18 cellular contexts compared by ENCODE assay signal in genomic region chr11:824292-824880, GRCh38. TPM values are rescaled to one million over a fixed set of nuclear protein-coding genes. Genes with fewer than 3 reads are reported as not detected.
A peak's percentile ranks its signal among the peaks of the same experiment; 100 is the strongest.
DNase-seq lines count a peak whose midpoint lies in the region; ATAC-seq, FAIRE-seq and TF ChIP-seq lines count a peak whose summit lies in the region.
"Had no signal": no experiment of that assay in that cellular context is flagged by ENCODE, and none has a peak within 500 bp of the region (broad histone marks: within the 10 kb centered on the region; RNA-seq: fewer than 3 reads in every experiment).

No MANE protein-coding gene starts in this region.

- H3K4me1 ChIP-seq in GM12878 (ENCODE audit: control insufficient read depth, insufficient read depth, low read length): peaks cover 20% of the 10 kb centered on the region
- H3K4me1 ChIP-seq in psoas muscle: peaks cover 47% of the 10 kb centered on the region
- H3K4me1 ChIP-seq in mesendoderm (ENCODE audit: control insufficient read depth, low read depth, low read length): peaks cover under 1% of the 10 kb centered on the region

- H3K4me2 ChIP-seq in GM12878 (ENCODE audit: control insufficient read depth, insufficient read depth): no peak overlapping the region
- no peak overlapping the region for H3K4me2 ChIP-seq in mesendoderm (ENCODE audit: low read length)

- no peak overlapping the region for H3K4ac ChIP-seq in mesendoderm (ENCODE audit: low read depth, low read length)

- no peak overlapping the region for H4K8ac ChIP-seq in mesendoderm (ENCODE audit: low read depth, low read length)

- no peak overlapping the region for H2BK120ac ChIP-seq in mesendoderm (ENCODE audit: low read depth, low read length)

- H3K27ac ChIP-seq in GM12878 (ENCODE audit: control insufficient read depth, insufficient read depth) (no peak overlapping the region), psoas muscle (peak overlapping the region; percentile 55), mesendoderm (ENCODE audit: low read depth, low read length) (no peak overlapping the region)
- H3K27ac ChIP-seq: BLaER1, GM23248 had no signal

- POLR2A ChIA-PET in GM12878 (lab: Charles Lee): interaction anchor here (1.4 kb wide), 1 partner anchor 10 kb away, joined by 4 read pairs; no protein-coding TSS in a partner anchor

- H2BK5ac ChIP-seq in mesendoderm (ENCODE audit: low read length): no peak overlapping the region

- H3K36me3 ChIP-seq in GM12878 (ENCODE audit: control insufficient read depth in 2 of 2, insufficient read depth in 2 of 2, low read length in 1 of 2): no peaks in the 10 kb centered on the region; a peak in 2 of 4 replicates
- H3K36me3 ChIP-seq in psoas muscle (ENCODE audit: insufficient read depth in 1 of 2, low read depth in 1 of 2): peaks cover 0 to 43% of the 10 kb centered on the region in 2 donors
- no peaks in the 10 kb centered on the region for H3K36me3 ChIP-seq in mesendoderm (ENCODE audit: control insufficient read depth, insufficient read depth, low read length)

- H4K20me1 ChIP-seq in GM12878 (ENCODE audit: control insufficient read depth, insufficient read depth): no peaks in the 10 kb centered on the region; the same call in 1 of the 2 replicates

- CTCF ChIA-PET in GM12878 (lab: Yijun Ruan, JAX): no interaction called here

- WGBS in GM12878 (ENCODE audit: insufficient coverage, insufficient replicate concordance, low lambda C conversion rate, missing lambda C conversion rate): 97% methylated on average over 33 of the region's 59 CpGs
- 53 to 56% (median 54%) methylated on average over 48 to 59 of the region's 59 CpGs for WGBS in psoas muscle, 3 donors
- WGBS in mesendoderm (ENCODE audit: extremely low coverage, insufficient coverage, low lambda C conversion rate): no CpG with 5 or more reads among the region's 59 CpGs

- H4K5ac ChIP-seq in mesendoderm (ENCODE audit: low read length): no peak overlapping the region

- no TSS peak for BruUV-seq in GM12878 (replicated peaks; lab: Mats Ljungman, UMichigan)

- H3K9me3 ChIP-seq in GM12878 (replicated peaks; ENCODE audit: control insufficient read depth, insufficient read depth, low read length) (no peaks in the 10 kb centered on the region), psoas muscle (no peaks in the 10 kb centered on the region)
- H3K9me3 ChIP-seq: BLaER1, upper lobe of left lung had no signal

- no peak overlapping the region for H3K18ac ChIP-seq in mesendoderm (ENCODE audit: low read length)

- H3K9ac ChIP-seq in GM12878 (ENCODE audit: control insufficient read depth, insufficient read depth, low read length) (no peak overlapping the region), mesendoderm (ENCODE audit: low read length) (no peak overlapping the region)
- H3K9ac ChIP-seq: BLaER1, GM23248 had no signal

- no peak overlapping the region for H2AK5ac ChIP-seq in mesendoderm (ENCODE audit: low read length)

- ATAC-seq in GM12878 (no peak), psoas muscle (peak in 2 of 4 donors; percentile 16 to 25), GM21737 (IDR thresholded peaks at IDR 0.05; ENCODE audit: unreplicated experiment) (no peak), GM19463 (IDR thresholded peaks at IDR 0.05; ENCODE audit: unreplicated experiment) (no peak)

- H3K23ac ChIP-seq in mesendoderm (ENCODE audit: low read length): no peak overlapping the region

- H3K79me2 ChIP-seq in GM12878 (ENCODE audit: control insufficient read depth, insufficient read depth, low read length) (peaks cover 5% of the 10 kb centered on the region), mesendoderm (ENCODE audit: control insufficient read depth, insufficient read depth, low read length) (no peaks in the 10 kb centered on the region)

- TF ChIP-seq POLR2A in GM12878 (IDR thresholded peaks at IDR 0.05; ENCODE audit: low read depth, low read length): 0 out of 2 replicates have a peak, but pooled peaks have one; percentile 34

- SMC1A ChIA-PET in GM12878 (lab: Charles Lee; ENCODE audit: uncharacterized antibody, unreplicated experiment): no interaction called here

- RAD21 ChIA-PET in GM12878 (lab: Charles Lee; ENCODE audit: unreplicated experiment): no interaction called here

- no peak overlapping the region for H3K56ac ChIP-seq in mesendoderm (ENCODE audit: low read length)

- H2AFZ ChIP-seq in GM12878 (ENCODE audit: control insufficient read depth, low read depth, low read length): no peak overlapping the region
- H2AFZ ChIP-seq: GM23248 had no signal

- TF ChIP-seq CTCF in GM12878 (IDR thresholded peaks at IDR 0.05 in 2 of 3, conservative IDR thresholded peaks at IDR 0.05 in 1 of 3; ENCODE audit: control insufficient read depth in 2 of 3, extremely low read depth in 1 of 3, insufficient read depth in 1 of 3, low read depth in 3 of 3, low read length in 3 of 3) (no peak), psoas muscle (IDR thresholded peaks at IDR 0.05) (no peak)

- DNase-seq in DMS79 treated with DMSO at 0.1 percent for 48 hours (lab: John Stamatoyannopoulos, UW) (peak; percentile 46), NCI-H2196 (lab: John Stamatoyannopoulos, UW; ENCODE audit: unreplicated experiment) (peak; percentile 80), GM12878 (ENCODE audit: low read depth, low spot score) (no peak), psoas muscle (peak; percentile 63 to 83), mesendoderm (no peak)
- DNase-seq: activated CD4-positive, alpha-beta T cell treated with anti-CD3 and anti-CD28 coated beads for 4 hours; activated naive CD8-positive, alpha-beta T cell treated with anti-CD3 and anti-CD28 coated beads, Interleukin-2, amount 10 ng/mL, durations not matched to agents 7 days and 5 days; activated T-cell treated with anti-CD3 and anti-CD28 coated beads, Interleukin-2, amount 50 U/mL, for 1 hour; GF-D8; GM23248; KBM-7; NCI-H1694 had no signal

- intact Hi-C loops in GM12878 (cut with micrococcal nuclease; ENCODE audit: unreplicated experiment): no loop called here
- intact Hi-C loops in psoas muscle (cut with DNase I): no loop called here

- no peak overlapping the region for H3K4me3 ChIP-seq in GM12878
- no peak overlapping the region for H3K4me3 ChIP-seq in psoas muscle
- no peak overlapping the region for H3K4me3 ChIP-seq in mesendoderm (ENCODE audit: low read length)
- H3K4me3 ChIP-seq: BLaER1, GM23248, upper lobe of left lung had no signal

- no peak for TF ChIP-seq RAD21 in GM12878 (IDR thresholded peaks at IDR 0.05; ENCODE audit: insufficient read depth, low read depth, low read length)

- no peak for FAIRE-seq in GM12878 (lab: Jason Lieb, UNC)
- FAIRE-seq: endometrium, keratinocyte had no signal

- H3K27me3 ChIP-seq in GM12878 (replicated peaks in 1 of 2; ENCODE audit: control insufficient read depth in 2 of 2, insufficient read depth in 2 of 2, low read length in 1 of 2) (no peaks in the 10 kb centered on the region), psoas muscle (ENCODE audit: insufficient read depth in 3 of 3, low read length in 2 of 3) (peaks cover 0 to 25% (median 7%) of the 10 kb centered on the region in 3 donors), mesendoderm (ENCODE audit: insufficient read depth, low read length, poor library complexity) (no peaks in the 10 kb centered on the region)
- H3K27me3 ChIP-seq: upper lobe of left lung had no signal

- no peak overlapping the region for H2BK15ac ChIP-seq in mesendoderm (replicated peaks; ENCODE audit: low read depth)

- peaks cover 4% of the 10 kb centered on the region for H3K79me1 ChIP-seq in mesendoderm (ENCODE audit: low read length)

- TF ChIP-seq EP300 in GM12878 (IDR thresholded peaks at IDR 0.05; ENCODE audit: borderline replicate concordance in 1 of 2, control insufficient read depth in 1 of 2, low read depth in 2 of 2, low read length in 2 of 2): no peak

- in situ Hi-C loops in GM12878 (cut with MboI): loop anchor here (25.0 kb wide), 1 partner anchor 1563 kb away; the partner anchor contains the start of gene CD81

RNA-seq across cellular contexts. Expression of gene CRACR2B, which starts 3.3 kb away (rescaled TPM):
- 19.6 and 20.5 TPM in 2 replicates for total RNA-seq in GM12878 (2013; cell fraction: nucleolus; rRNA removed)
- total RNA-seq in GM12878 (2014; rRNA removed): 19.2 and 20.1 TPM in 2 replicates
- 3.0 and 3.7 TPM in 2 replicates for total RNA-seq in GM12878 (2014; rRNA removed; fragmentation: Illumina TruSeq; extraction: Trizol)
- total RNA-seq in GM12878 (2021): 29.6 and 32.6 TPM in 2 replicates
- 2.2 TPM for polyA plus RNA-seq in GM12878 (2011; ENCODE audit: low read depth)
- 3.3 and 8.8 TPM in 2 replicates for polyA plus RNA-seq in GM12878 (2011; rRNA removed)
- polyA plus RNA-seq in GM12878 (2011; cell fraction: cytosol; rRNA removed): 12.4 and 20.6 TPM in 2 replicates
- polyA plus RNA-seq in GM12878 (2011; cell fraction: nucleus; rRNA removed): 217 and 287 TPM in 2 replicates
- 8.8 and 10.3 TPM in 2 replicates for polyA plus RNA-seq in GM12878 (2012)
- polyA plus RNA-seq in GM12878 (2014; fragmentation: Illumina TruSeq; extraction: Trizol): 0.43 and 4.4 TPM in 2 replicates
- under 1 TPM; 0.10 to 0.31 TPM for polyA plus RNA-seq in GM12878 (2014; fragmentation: Nextera tagmentation; extraction: Ambion mirVana)
- polyA plus RNA-seq in GM12878 (2014; rRNA removed): 33.7 and 44.0 TPM in 2 replicates
- 10 to 100 TPM; 16.6 to 17.0 TPM for polyA plus RNA-seq in GM12878 (2016; fragmentation: Nextera tagmentation; extraction: Ambion mirVana)
- polyA minus RNA-seq in GM12878 (2011; rRNA and poly(A)+ RNA removed): 2.9 and 6.7 TPM in 2 replicates
- polyA minus RNA-seq in GM12878 (2011; cell fraction: cytosol; rRNA and poly(A)+ RNA removed): 5.2 and 5.9 TPM in 2 replicates
- 26.6 and 33.3 TPM in 2 replicates for polyA minus RNA-seq in GM12878 (2011; cell fraction: nucleus; rRNA and poly(A)+ RNA removed)
- 1 to 10 TPM; 2.4 to 8.9 (median 4.1) TPM for total RNA-seq in psoas muscle
- 1 to 10 TPM; 1.9 to 6.4 (median 2.8) TPM for polyA plus RNA-seq in psoas muscle
- polyA plus RNA-seq in mesendoderm (2013, experiment 1 of 2): 5.0 TPM
- polyA plus RNA-seq in mesendoderm (2013, experiment 2 of 2): 4.8 TPM

RNA-seq across cellular contexts. Expression of gene PNPLA2, which starts 5.7 kb away (rescaled TPM):
- total RNA-seq in GM12878 (2013; cell fraction: nucleolus; rRNA removed): 29.4 and 31.7 TPM in 2 replicates
- 9.3 and 9.8 TPM in 2 replicates for total RNA-seq in GM12878 (2014; rRNA removed)
- total RNA-seq in GM12878 (2014; rRNA removed; fragmentation: Illumina TruSeq; extraction: Trizol): 2.5 and 4.2 TPM in 2 replicates
- total RNA-seq in GM12878 (2021): 33.4 and 34.0 TPM in 2 replicates
- polyA plus RNA-seq in GM12878 (2011; ENCODE audit: low read depth): 10.9 TPM
- 1.7 and 5.1 TPM in 2 replicates for polyA plus RNA-seq in GM12878 (2011; rRNA removed)
- 6.0 and 8.6 TPM in 2 replicates for polyA plus RNA-seq in GM12878 (2011; cell fraction: cytosol; rRNA removed)
- polyA plus RNA-seq in GM12878 (2011; cell fraction: nucleus; rRNA removed): 225 and 234 TPM in 2 replicates
- polyA plus RNA-seq in GM12878 (2012): 29.5 and 33.5 TPM in 2 replicates
- polyA plus RNA-seq in GM12878 (2014; fragmentation: Illumina TruSeq; extraction: Trizol): 1.5 and 6.4 TPM in 2 replicates
- polyA plus RNA-seq in GM12878 (2014; fragmentation: Nextera tagmentation; extraction: Ambion mirVana): under 1 TPM; 0.19 to 0.62 TPM
- 18.3 and 26.5 TPM in 2 replicates for polyA plus RNA-seq in GM12878 (2014; rRNA removed)
- 10 to 100 TPM; 15.5 to 16.1 TPM for polyA plus RNA-seq in GM12878 (2016; fragmentation: Nextera tagmentation; extraction: Ambion mirVana)
- polyA minus RNA-seq in GM12878 (2011; rRNA and poly(A)+ RNA removed): 9.9 and 21.7 TPM in 2 replicates
- 7.4 and 10.4 TPM in 2 replicates for polyA minus RNA-seq in GM12878 (2011; cell fraction: cytosol; rRNA and poly(A)+ RNA removed)
- polyA minus RNA-seq in GM12878 (2011; cell fraction: nucleus; rRNA and poly(A)+ RNA removed): 51.3 and 63.1 TPM in 2 replicates
- total RNA-seq in psoas muscle: 100 to 1,000 TPM; 125 to 247 (median 175) TPM
- 10 to 100 TPM; 64.8 to 87.9 (median 83.8) TPM for polyA plus RNA-seq in psoas muscle
- polyA plus RNA-seq in mesendoderm (2013, experiment 1 of 2): 25.3 TPM
- polyA plus RNA-seq in mesendoderm (2013, experiment 2 of 2): 26.5 TPM

RNA-seq across cellular contexts. Expression of gene CD151, which starts 8.4 kb away (rescaled TPM):
- 31.6 and 37.0 TPM in 2 replicates for total RNA-seq in GM12878 (2013; cell fraction: nucleolus; rRNA removed)
- total RNA-seq in GM12878 (2014; rRNA removed) (26.2 and 37.1 TPM in 2 replicates), GM12878 (2014; rRNA removed; fragmentation: Illumina TruSeq; extraction: Trizol) (11.1 and 17.6 TPM in 2 replicates), GM12878 (2021) (28.6 and 31.7 TPM in 2 replicates), psoas muscle (100 to 1,000 TPM; 149 to 175 (median 161) TPM)
- polyA plus RNA-seq in GM12878 (2011; ENCODE audit: low read depth): 11.6 TPM
- polyA plus RNA-seq in GM12878 (2011; rRNA removed) (19.9 and 39.6 TPM in 2 replicates), GM12878 (2014; fragmentation: Illumina TruSeq; extraction: Trizol) (1.5 and 9.4 TPM in 2 replicates), GM12878 (2014; fragmentation: Nextera tagmentation; extraction: Ambion mirVana) (1 to 10 TPM in 1 of 2 experiments, under 1 TPM in 1; 0.52 to 1.4 TPM), GM12878 (2014; rRNA removed) (40.1 and 41.7 TPM in 2 replicates), GM12878 (2016; fragmentation: Nextera tagmentation; extraction: Ambion mirVana) (10 to 100 TPM in 1 of 2 experiments, 1 to 10 TPM in 1; 9.4 to 11.7 TPM), psoas muscle (100 to 1,000 TPM; 158 to 358 (median 224) TPM)
- polyA plus RNA-seq in GM12878 (2011; cell fraction: cytosol; rRNA removed): 55.0 and 67.3 TPM in 2 replicates
- polyA plus RNA-seq in GM12878 (2011; cell fraction: nucleus; rRNA removed): 150 and 186 TPM in 2 replicates
- polyA plus RNA-seq in GM12878 (2012): 30.4 and 30.5 TPM in 2 replicates
- 32.0 and 60.1 TPM in 2 replicates for polyA minus RNA-seq in GM12878 (2011; rRNA and poly(A)+ RNA removed)
- polyA minus RNA-seq in GM12878 (2011; cell fraction: cytosol; rRNA and poly(A)+ RNA removed): 19.9 and 21.7 TPM in 2 replicates
- 35.8 and 46.4 TPM in 2 replicates for polyA minus RNA-seq in GM12878 (2011; cell fraction: nucleus; rRNA and poly(A)+ RNA removed)
- polyA plus RNA-seq in mesendoderm (2013, experiment 1 of 2): 58.7 TPM
- polyA plus RNA-seq in mesendoderm (2013, experiment 2 of 2): 55.5 TPM

RNA-seq across cellular contexts. Expression of gene RPLP2, which starts 14.6 kb away (rescaled TPM):
- total RNA-seq in GM12878 (2013; cell fraction: nucleolus; rRNA removed): 58.4 and 73.0 TPM in 2 replicates
- total RNA-seq in GM12878 (2014; rRNA removed): 1,170 and 1,176 TPM in 2 replicates
- total RNA-seq in GM12878 (2014; rRNA removed; fragmentation: Illumina TruSeq; extraction: Trizol): 1,135 and 1,241 TPM in 2 replicates
- 3,558 and 3,573 TPM in 2 replicates for total RNA-seq in GM12878 (2021)
- polyA plus RNA-seq in GM12878 (2011; ENCODE audit: low read depth): 3,216 TPM
- polyA plus RNA-seq in GM12878 (2011; rRNA removed): 443 and 711 TPM in 2 replicates
- 1,333 and 1,853 TPM in 2 replicates for polyA plus RNA-seq in GM12878 (2011; cell fraction: cytosol; rRNA removed)
- 557 and 616 TPM in 2 replicates for polyA plus RNA-seq in GM12878 (2011; cell fraction: nucleus; rRNA removed)
- polyA plus RNA-seq in GM12878 (2012): 3,626 and 3,659 TPM in 2 replicates
- 125 and 488 TPM in 2 replicates for polyA plus RNA-seq in GM12878 (2014; fragmentation: Illumina TruSeq; extraction: Trizol)
- polyA plus RNA-seq in GM12878 (2014; fragmentation: Nextera tagmentation; extraction: Ambion mirVana): 1,000 to 10,000 TPM; 1,446 to 3,075 TPM
- 1,595 and 1,805 TPM in 2 replicates for polyA plus RNA-seq in GM12878 (2014; rRNA removed)
- polyA plus RNA-seq in GM12878 (2016; fragmentation: Nextera tagmentation; extraction: Ambion mirVana): 1,000 to 10,000 TPM; 1,515 to 1,516 TPM
- 655 and 1,020 TPM in 2 replicates for polyA minus RNA-seq in GM12878 (2011; rRNA and poly(A)+ RNA removed)
- 836 and 935 TPM in 2 replicates for polyA minus RNA-seq in GM12878 (2011; cell fraction: cytosol; rRNA and poly(A)+ RNA removed)
- 148 and 193 TPM in 2 replicates for polyA minus RNA-seq in GM12878 (2011; cell fraction: nucleus; rRNA and poly(A)+ RNA removed)
- total RNA-seq in psoas muscle: 1,000 to 10,000 TPM; 1,082 to 1,565 (median 1,354) TPM
- 1,000 to 10,000 TPM in 1 of 3 donors, 100 to 1,000 TPM in 2; 779 to 1,781 (median 798) TPM for polyA plus RNA-seq in psoas muscle
- polyA plus RNA-seq in mesendoderm (2013, experiment 1 of 2): 5,392 TPM
- 5,255 TPM for polyA plus RNA-seq in mesendoderm (2013, experiment 2 of 2)

RNA-seq across cellular contexts. Expression of gene POLR2L, which starts 17.9 kb away (rescaled TPM):
- total RNA-seq in GM12878 (2013; cell fraction: nucleolus; rRNA removed): 10.3 and 15.3 TPM in 2 replicates
- total RNA-seq in GM12878 (2014; rRNA removed) (366 and 432 TPM in 2 replicates), GM12878 (2014; rRNA removed; fragmentation: Illumina TruSeq; extraction: Trizol) (60.2 and 68.7 TPM in 2 replicates), GM12878 (2021) (133 and 137 TPM in 2 replicates), psoas muscle (100 to 1,000 TPM; 113 to 205 (median 156) TPM)
- 11.2 TPM for polyA plus RNA-seq in GM12878 (2011; ENCODE audit: low read depth)
- polyA plus RNA-seq in GM12878 (2011; rRNA removed) (13.7 and 44.2 TPM in 2 replicates), GM12878 (2014; fragmentation: Illumina TruSeq; extraction: Trizol) (2.2 and 23.1 TPM in 2 replicates), GM12878 (2014; fragmentation: Nextera tagmentation; extraction: Ambion mirVana) (100 to 1,000 TPM in 1 of 2 experiments, 10 to 100 TPM in 1; 68.8 to 117 TPM), GM12878 (2014; rRNA removed) (318 and 463 TPM in 2 replicates), GM12878 (2016; fragmentation: Nextera tagmentation; extraction: Ambion mirVana) (100 to 1,000 TPM; 439 to 497 TPM), psoas muscle (100 to 1,000 TPM; 114 to 178 (median 176) TPM)
- 76.2 and 168 TPM in 2 replicates for polyA plus RNA-seq in GM12878 (2011; cell fraction: cytosol; rRNA removed)
- polyA plus RNA-seq in GM12878 (2011; cell fraction: nucleus; rRNA removed): 129 and 164 TPM in 2 replicates
- 136 and 240 TPM in 2 replicates for polyA plus RNA-seq in GM12878 (2012)
- 70.2 and 136 TPM in 2 replicates for polyA minus RNA-seq in GM12878 (2011; rRNA and poly(A)+ RNA removed)
- polyA minus RNA-seq in GM12878 (2011; cell fraction: cytosol; rRNA and poly(A)+ RNA removed): 63.5 and 71.9 TPM in 2 replicates
- polyA minus RNA-seq in GM12878 (2011; cell fraction: nucleus; rRNA and poly(A)+ RNA removed): 35.2 and 55.4 TPM in 2 replicates
- polyA plus RNA-seq in mesendoderm (2013, experiment 1 of 2): 270 TPM
- 276 TPM for polyA plus RNA-seq in mesendoderm (2013, experiment 2 of 2)

Comparison
In these comparisons a context has a peak if more than half of its experiments do, and no peak if none do; other contexts are left out.
1. DNase-seq: peak in DMS79 treated with DMSO at 0.1 percent for 48 hours (single experiment), NCI-H2196 (single experiment) and psoas muscle (2 of 2); none in GM12878 (single experiment) and mesendoderm (single experiment).